Comparison of ENCODE assay signal across 16 cellular contexts in genomic region chr4:15294832-15295231, GRCh38.
DNase-seq lines count a peak whose midpoint lies in the region; FAIRE-seq and TF ChIP-seq lines count a peak whose summit lies in the region.
"Had no signal": no experiment of that assay in that cellular context is flagged by ENCODE, and none has a peak within 500 bp of the region (broad histone marks: within the 10 kb centered on the region; RNA-seq: fewer than 3 reads in every experiment).

No MANE protein-coding gene starts in this region.

- H3K27ac ChIP-seq in A673 (ENCODE audit: low read depth, low read length, poor library complexity, severe bottlenecking) (no peak overlapping the region), WERI-Rb-1 (no peak overlapping the region), kidney (ENCODE audit: low read depth in 2 of 2, low read length in 2 of 2) (no peak overlapping the region)
- H3K27ac ChIP-seq: C4-2B, GM23248 had no signal

- POLR2A ChIA-PET in A673 (lab: Charles Lee; ENCODE audit: low non-redundant PET), result no interaction called here

- H3K36me3 ChIP-seq in A673 (ENCODE audit: insufficient read depth, low read length, poor library complexity, severe bottlenecking), result no peaks in the 10 kb centered on the region
- no peaks in the 10 kb centered on the region for H3K36me3 ChIP-seq in WERI-Rb-1
- no peaks in the 10 kb centered on the region for H3K36me3 ChIP-seq in kidney (ENCODE audit: control insufficient read depth in 1 of 2, insufficient read depth in 2 of 2, low read length in 2 of 2)
- H3K36me3 ChIP-seq: HAP-1 had no signal

- intact Hi-C loops in A673 (cut with micrococcal nuclease; ENCODE audit: unreplicated experiment), result loop anchor here (5.0 kb wide), 1 partner anchor 112 kb away; no protein-coding TSS in a partner anchor
- intact Hi-C loops in kidney (cut with DNase I), result no loop called here

- H3K4me3 ChIP-seq in A673 (ENCODE audit: low read depth, low read length, poor library complexity, severe bottlenecking), result no peak overlapping the region
- no peak overlapping the region for H3K4me3 ChIP-seq in WERI-Rb-1 (ENCODE audit: low read depth, low read length)
- no peak overlapping the region for H3K4me3 ChIP-seq in kidney (ENCODE audit: low read length in 2 of 2)
- H3K4me3 ChIP-seq: GM23248, HAP-1 had no signal

- peaks cover 80% of the 10 kb centered on the region for H3K4me1 ChIP-seq in A673 (ENCODE audit: insufficient read depth, low read length, poor library complexity, severe bottlenecking)
- no peaks in the 10 kb centered on the region for H3K4me1 ChIP-seq in kidney (ENCODE audit: control insufficient read depth in 1 of 2, insufficient read depth in 1 of 2, low read depth in 1 of 2, low read length in 2 of 2)
- H3K4me1 ChIP-seq: HAP-1 had no signal

- no peak for TF ChIP-seq CTCF in A673 (conservative IDR thresholded peaks at IDR 0.05; ENCODE audit: low read depth, low read length)
- no peak for TF ChIP-seq CTCF in D721Med (IDR thresholded peaks at IDR 0.05; ENCODE audit: insufficient read depth, missing control alignments)
- TF ChIP-seq CTCF in WERI-Rb-1 (IDR thresholded peaks at IDR 0.05; ENCODE audit: low read depth, low read length), result no peak
- no peak for TF ChIP-seq CTCF in kidney (IDR thresholded peaks at IDR 0.05; ENCODE audit: borderline replicate concordance, extremely low read depth, insufficient read depth)

- DNase-seq in A673 (ENCODE audit: low spot score) (peak; percentile 91), D721Med (ENCODE audit: insufficient read length, low spot score) (no peak), NCI-H82 treated with DMSO at 0.1 percent for 48 hours (lab: John Stamatoyannopoulos, UW; ENCODE audit: unreplicated experiment) (peak; percentile 81), WERI-Rb-1 (peak; percentile 28), GF-D8 (lab: John Stamatoyannopoulos, UW) (no peak), kidney (no peak), HPDE6-E6E7 (ENCODE audit: extremely low spot score) (no peak), NK-92 (lab: John Stamatoyannopoulos, UW; ENCODE audit: unreplicated experiment) (no peak)
- DNase-seq: AML-193; CD4-positive, alpha-beta T cell; DMS79 treated with DMSO at 0.1 percent for 48 hours; GM23248 had no signal

- CTCF ChIA-PET in A673 (lab: Charles Lee), result no interaction called here

- FAIRE-seq in D721Med (lab: Jason Lieb, UNC) (peak; percentile 41), kidney (lab: Jason Lieb, UNC) (no peak)
- FAIRE-seq: A204.1, GM12891 had no signal

- H3K9me3 ChIP-seq in A673 (ENCODE audit: low read depth, low read length, poor library complexity, severe bottlenecking), result no peaks in the 10 kb centered on the region
- no peaks in the 10 kb centered on the region for H3K9me3 ChIP-seq in WERI-Rb-1 (ENCODE audit: severe bottlenecking)
- no peaks in the 10 kb centered on the region for H3K9me3 ChIP-seq in kidney (ENCODE audit: control insufficient read depth in 1 of 2, low read length in 2 of 2)
- H3K9me3 ChIP-seq: HAP-1 had no signal

- H3K27me3 ChIP-seq in A673 (replicated peaks; ENCODE audit: insufficient read depth, low read depth, low read length, poor library complexity), result peaks cover 8% of the 10 kb centered on the region
- no peaks in the 10 kb centered on the region for H3K27me3 ChIP-seq in WERI-Rb-1 (ENCODE audit: insufficient read depth, low read depth, severe bottlenecking)

- BruUV-seq in A673 (replicated peaks; lab: Mats Ljungman, UMichigan), result no TSS peak

- no peak overlapping the region for H3K9ac ChIP-seq in kidney (ENCODE audit: low read length in 2 of 2)
- H3K9ac ChIP-seq: GM23248 had no signal

Comparison
In these comparisons a context has a peak if more than half of its experiments do, and no peak if none do; other contexts are left out.
1. DNase-seq: peak in A673 (single experiment), NCI-H82 treated with DMSO at 0.1 percent for 48 hours (single experiment) and WERI-Rb-1 (single experiment); none in D721Med (single experiment), GF-D8 (single experiment), kidney (single experiment), HPDE6-E6E7 (single experiment) and NK-92 (single experiment).